In the genomic region with DNA sequence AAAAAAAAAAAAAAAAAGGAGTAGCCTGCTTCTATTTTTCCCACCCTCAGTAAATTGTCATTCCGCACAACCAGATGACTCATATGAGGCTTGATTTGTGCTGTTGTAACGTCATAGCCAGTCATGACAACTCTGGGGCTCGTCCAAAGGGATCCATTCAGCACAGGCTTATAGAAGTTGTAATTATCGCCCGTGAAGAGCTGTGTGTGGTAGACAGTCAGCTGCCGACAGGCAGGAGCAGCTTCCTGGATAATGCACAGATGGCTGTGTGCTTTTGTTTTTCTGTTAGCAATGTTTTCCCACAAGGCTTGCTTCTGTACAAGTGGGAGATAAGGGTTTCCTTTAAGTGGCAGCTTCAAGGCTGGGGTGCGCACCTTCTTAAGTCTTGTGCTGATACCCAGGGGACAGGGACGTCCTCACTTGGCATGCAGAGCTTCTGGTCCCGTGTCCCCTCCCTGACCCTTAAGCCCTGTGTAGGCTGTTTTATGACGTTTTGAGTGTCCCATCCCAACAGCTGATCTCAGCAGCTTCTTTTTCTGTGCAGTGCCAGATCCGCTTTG, we compare ENCODE assay signal across 11 cellular contexts. TPM values are rescaled to one million over a fixed set of nuclear protein-coding genes. Genes with fewer than 3 reads are reported as not detected.
DNase-seq lines count a peak whose midpoint lies in the region; ATAC-seq, FAIRE-seq and TF ChIP-seq lines count a peak whose summit lies in the region.
"Had no signal": no experiment of that assay in that cellular context is flagged by ENCODE, and none has a peak within 500 bp of the region (broad histone marks: within the 10 kb centered on the region; RNA-seq: fewer than 3 reads in every experiment).

No MANE protein-coding gene starts in this region.

- intact Hi-C loops in Right ventricle myocardium inferior (cut with DNase I): no loop called here
- intact Hi-C loops in cardiac septum (cut with DNase I): no loop called here
- intact Hi-C loops in left colon (cut with DNase I, micrococcal nuclease): no loop called here

- FAIRE-seq in HTR-8/SVneo (lab: Jason Lieb, UNC): no peak
- FAIRE-seq: A549 had no signal

- TF ChIP-seq CTCF in fibroblast of villous mesenchyme (IDR thresholded peaks at IDR 0.05; ENCODE audit: insufficient read depth, low read depth, low read length): no peak

- no peak for DNase-seq in Right ventricle myocardium inferior (ENCODE audit: missing footprints)
- DNase-seq in cardiac septum (ENCODE audit: low spot score): no peak
- DNase-seq in OCI-M1 (lab: John Stamatoyannopoulos, UW): peak; percentile 55
- peak; percentile 97 for DNase-seq in fibroblast of villous mesenchyme (ENCODE audit: low read depth)
- DNase-seq in LoVo (ENCODE audit: low spot score): no peak
- no peak for DNase-seq in left colon
- no peak for DNase-seq in HTR-8/SVneo (ENCODE audit: insufficient read length, low spot score)
- DNase-seq: activated naive CD4-positive, alpha-beta T cell treated with Interleukin-2 at 50 U/mL for 16 hours had no signal

- peak overlapping the region; percentile 37 for H3K4me3 ChIP-seq in fibroblast of villous mesenchyme (ENCODE audit: low read depth, low read length)
- H3K4me3 ChIP-seq: A549 had no signal

- ATAC-seq in Right ventricle myocardium inferior (peak; percentile 51), GM18868 (IDR thresholded peaks at IDR 0.05; ENCODE audit: unreplicated experiment) (no peak), left colon (no peak)
- ATAC-seq: A549 had no signal

RNA-seq across cellular contexts. Expression of gene SNX29, which starts 26.0 kb away (rescaled TPM):
- total RNA-seq in Right ventricle myocardium inferior (11.4 TPM), cardiac septum (13.3 TPM), fibroblast of villous mesenchyme (21.6 and 24.2 TPM in 2 replicates), left colon (10 to 100 TPM; 19.1 to 20.3 TPM)

RNA-seq across cellular contexts. Expression of gene TNFRSF17, which starts 37.5 kb away (rescaled TPM):
- total RNA-seq in Right ventricle myocardium inferior (not detected), cardiac septum (not detected), fibroblast of villous mesenchyme (not detected in 2 replicates), left colon (1 to 10 TPM in 1 of 2 donors, under 1 TPM in 1; 0.70 to 5.0 TPM)
- total RNA-seq: renal cortical epithelial cell had no signal

Comparison
In these comparisons a context has a peak if more than half of its experiments do, and no peak if none do; other contexts are left out.
1. DNase-seq: peak in OCI-M1 (single experiment) and fibroblast of villous mesenchyme (single experiment); none in Right ventricle myocardium inferior (single experiment), cardiac septum (single experiment), LoVo (single experiment), left colon (0 of 2) and HTR-8/SVneo (single experiment).